ENCODE assay signal across 2 cellular contexts in the genomic region with DNA sequence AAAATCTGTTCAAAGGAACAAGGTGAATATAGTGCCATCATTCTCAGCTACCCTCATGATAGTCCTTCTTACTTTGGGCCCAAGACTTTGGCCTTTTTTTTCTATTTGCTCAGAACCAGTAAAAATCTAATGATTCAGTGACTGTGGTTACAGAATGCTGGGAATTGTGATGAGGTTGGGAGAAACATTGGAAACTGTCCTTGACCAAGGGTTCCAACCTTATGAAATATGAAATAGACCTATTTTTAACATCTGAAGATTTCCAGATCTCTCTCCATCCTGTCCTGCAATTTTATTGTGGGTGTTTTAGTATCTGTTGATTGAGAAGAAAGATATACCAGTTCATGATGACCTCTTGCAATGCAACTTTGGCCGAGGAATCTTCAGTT.
TF ChIP-seq lines count a peak whose summit lies in the region.

No MANE protein-coding gene starts in this region.

TF ChIP-seq in liver, 16 proteins besides CTCF, POLR2A, EP300 and RAD21 (continued from another document):
- TF ChIP-seq, protein P1, sequence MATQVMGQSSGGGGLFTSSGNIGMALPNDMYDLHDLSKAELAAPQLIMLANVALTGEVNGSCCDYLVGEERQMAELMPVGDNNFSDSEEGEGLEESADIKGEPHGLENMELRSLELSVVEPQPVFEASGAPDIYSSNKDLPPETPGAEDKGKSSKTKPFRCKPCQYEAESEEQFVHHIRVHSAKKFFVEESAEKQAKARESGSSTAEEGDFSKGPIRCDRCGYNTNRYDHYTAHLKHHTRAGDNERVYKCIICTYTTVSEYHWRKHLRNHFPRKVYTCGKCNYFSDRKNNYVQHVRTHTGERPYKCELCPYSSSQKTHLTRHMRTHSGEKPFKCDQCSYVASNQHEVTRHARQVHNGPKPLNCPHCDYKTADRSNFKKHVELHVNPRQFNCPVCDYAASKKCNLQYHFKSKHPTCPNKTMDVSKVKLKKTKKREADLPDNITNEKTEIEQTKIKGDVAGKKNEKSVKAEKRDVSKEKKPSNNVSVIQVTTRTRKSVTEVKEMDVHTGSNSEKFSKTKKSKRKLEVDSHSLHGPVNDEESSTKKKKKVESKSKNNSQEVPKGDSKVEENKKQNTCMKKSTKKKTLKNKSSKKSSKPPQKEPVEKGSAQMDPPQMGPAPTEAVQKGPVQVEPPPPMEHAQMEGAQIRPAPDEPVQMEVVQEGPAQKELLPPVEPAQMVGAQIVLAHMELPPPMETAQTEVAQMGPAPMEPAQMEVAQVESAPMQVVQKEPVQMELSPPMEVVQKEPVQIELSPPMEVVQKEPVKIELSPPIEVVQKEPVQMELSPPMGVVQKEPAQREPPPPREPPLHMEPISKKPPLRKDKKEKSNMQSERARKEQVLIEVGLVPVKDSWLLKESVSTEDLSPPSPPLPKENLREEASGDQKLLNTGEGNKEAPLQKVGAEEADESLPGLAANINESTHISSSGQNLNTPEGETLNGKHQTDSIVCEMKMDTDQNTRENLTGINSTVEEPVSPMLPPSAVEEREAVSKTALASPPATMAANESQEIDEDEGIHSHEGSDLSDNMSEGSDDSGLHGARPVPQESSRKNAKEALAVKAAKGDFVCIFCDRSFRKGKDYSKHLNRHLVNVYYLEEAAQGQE (IDR thresholded peaks at IDR 0.05): no peak
- TF ChIP-seq HNF4G (IDR thresholded peaks at IDR 0.05) (no peak), YY1 (IDR thresholded peaks at IDR 0.05) (no peak), GABPA (IDR thresholded peaks at IDR 0.05 in 1 of 2, conservative IDR thresholded peaks at IDR 0.05 in 1 of 2) (no peak), SP1 (IDR thresholded peaks at IDR 0.05) (no peak), RXRA (IDR thresholded peaks at IDR 0.05) (no peak)
- TF ChIP-seq, protein P2, sequence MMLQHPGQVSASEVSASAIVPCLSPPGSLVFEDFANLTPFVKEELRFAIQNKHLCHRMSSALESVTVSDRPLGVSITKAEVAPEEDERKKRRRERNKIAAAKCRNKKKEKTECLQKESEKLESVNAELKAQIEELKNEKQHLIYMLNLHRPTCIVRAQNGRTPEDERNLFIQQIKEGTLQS (IDR thresholded peaks at IDR 0.05): no peak
- TF ChIP-seq, protein P3, sequence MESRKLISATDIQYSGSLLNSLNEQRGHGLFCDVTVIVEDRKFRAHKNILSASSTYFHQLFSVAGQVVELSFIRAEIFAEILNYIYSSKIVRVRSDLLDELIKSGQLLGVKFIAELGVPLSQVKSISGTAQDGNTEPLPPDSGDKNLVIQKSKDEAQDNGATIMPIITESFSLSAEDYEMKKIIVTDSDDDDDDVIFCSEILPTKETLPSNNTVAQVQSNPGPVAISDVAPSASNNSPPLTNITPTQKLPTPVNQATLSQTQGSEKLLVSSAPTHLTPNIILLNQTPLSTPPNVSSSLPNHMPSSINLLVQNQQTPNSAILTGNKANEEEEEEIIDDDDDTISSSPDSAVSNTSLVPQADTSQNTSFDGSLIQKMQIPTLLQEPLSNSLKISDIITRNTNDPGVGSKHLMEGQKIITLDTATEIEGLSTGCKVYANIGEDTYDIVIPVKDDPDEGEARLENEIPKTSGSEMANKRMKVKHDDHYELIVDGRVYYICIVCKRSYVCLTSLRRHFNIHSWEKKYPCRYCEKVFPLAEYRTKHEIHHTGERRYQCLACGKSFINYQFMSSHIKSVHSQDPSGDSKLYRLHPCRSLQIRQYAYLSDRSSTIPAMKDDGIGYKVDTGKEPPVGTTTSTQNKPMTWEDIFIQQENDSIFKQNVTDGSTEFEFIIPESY (IDR thresholded peaks at IDR 0.05): no peak
- TF ChIP-seq, protein P4, sequence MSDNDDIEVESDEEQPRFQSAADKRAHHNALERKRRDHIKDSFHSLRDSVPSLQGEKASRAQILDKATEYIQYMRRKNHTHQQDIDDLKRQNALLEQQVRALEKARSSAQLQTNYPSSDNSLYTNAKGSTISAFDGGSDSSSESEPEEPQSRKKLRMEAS (IDR thresholded peaks at IDR 0.05): no peak

TF ChIP-seq in HepG2, 621 proteins besides CTCF, POLR2A, EP300 and RAD21 (continued from another document):
- TF ChIP-seq, protein P5, sequence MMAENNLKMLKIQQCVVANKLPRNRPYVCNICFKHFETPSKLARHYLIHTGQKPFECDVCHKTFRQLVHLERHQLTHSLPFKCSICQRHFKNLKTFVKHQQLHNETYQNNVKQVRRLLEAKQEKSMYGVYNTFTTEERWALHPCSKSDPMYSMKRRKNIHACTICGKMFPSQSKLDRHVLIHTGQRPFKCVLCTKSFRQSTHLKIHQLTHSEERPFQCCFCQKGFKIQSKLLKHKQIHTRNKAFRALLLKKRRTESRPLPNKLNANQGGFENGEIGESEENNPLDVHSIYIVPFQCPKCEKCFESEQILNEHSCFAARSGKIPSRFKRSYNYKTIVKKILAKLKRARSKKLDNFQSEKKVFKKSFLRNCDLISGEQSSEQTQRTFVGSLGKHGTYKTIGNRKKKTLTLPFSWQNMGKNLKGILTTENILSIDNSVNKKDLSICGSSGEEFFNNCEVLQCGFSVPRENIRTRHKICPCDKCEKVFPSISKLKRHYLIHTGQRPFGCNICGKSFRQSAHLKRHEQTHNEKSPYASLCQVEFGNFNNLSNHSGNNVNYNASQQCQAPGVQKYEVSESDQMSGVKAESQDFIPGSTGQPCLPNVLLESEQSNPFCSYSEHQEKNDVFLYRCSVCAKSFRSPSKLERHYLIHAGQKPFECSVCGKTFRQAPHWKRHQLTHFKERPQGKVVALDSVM (CRISPR knock-in tag; IDR thresholded peaks at IDR 0.05): no peak
